Comparison of ENCODE assay signal across 14 cellular contexts in genomic region chr11:70580036-70580805, GRCh38.
DNase-seq lines count a peak whose midpoint lies in the region; ATAC-seq and TF ChIP-seq lines count a peak whose summit lies in the region.
"Had no signal": no experiment of that assay in that cellular context is flagged by ENCODE, and none has a peak within 500 bp of the region (broad histone marks: within the 10 kb centered on the region; RNA-seq: fewer than 3 reads in every experiment).

No MANE protein-coding gene starts in this region.

- H3K27ac ChIP-seq in hepatocyte: no peak overlapping the region
- H3K27ac ChIP-seq: thoracic aorta had no signal

- 79% methylated on average over 25 of the region's 25 CpGs for WGBS in hepatocyte (ENCODE audit: low lambda C conversion rate, missing lambda C conversion rate)

- H3K27me3 Mint-ChIP-seq in activated CD4-positive, alpha-beta T cell treated with anti-CD3 and anti-CD28 coated beads, Interleukin-2, amount 10 ng/mL, durations not matched to agents 24 days and 14 days: no peaks in the 10 kb centered on the region
- H3K27me3 Mint-ChIP-seq in activated CD4-positive, alpha-beta T cell treated with anti-CD3 and anti-CD28 coated beads for 36 hours: no peaks in the 10 kb centered on the region
- H3K27me3 Mint-ChIP-seq in activated CD4-positive, alpha-beta memory T cell treated with anti-CD3 and anti-CD28 coated beads for 36 hours: peaks cover 3% of the 10 kb centered on the region
- H3K27me3 Mint-ChIP-seq: activated T-cell treated with anti-CD3 and anti-CD28 coated beads, Interleukin-2, amount 50 U/mL, for 24 hours had no signal

- POLR2A ChIA-PET in activated CD4-positive, alpha-beta T cell treated with anti-CD3 and anti-CD28 coated beads for 36 hours (lab: Charles Lee): no interaction called here
- POLR2A ChIA-PET in activated CD4-positive, alpha-beta memory T cell treated with anti-CD3 and anti-CD28 coated beads for 36 hours (lab: Charles Lee): no interaction called here

- no peaks in the 10 kb centered on the region for H4K20me1 ChIP-seq in hepatocyte (ENCODE audit: insufficient read depth, poor library complexity, severe bottlenecking)

- H3K79me2 ChIP-seq in hepatocyte: no peaks in the 10 kb centered on the region

- no peaks in the 10 kb centered on the region for H3K36me3 Mint-ChIP-seq in activated CD4-positive, alpha-beta T cell treated with anti-CD3 and anti-CD28 coated beads, Interleukin-2, amount 10 ng/mL, durations not matched to agents 24 days and 14 days (ENCODE audit: low read depth)
- no peaks in the 10 kb centered on the region for H3K36me3 Mint-ChIP-seq in activated CD4-positive, alpha-beta T cell treated with anti-CD3 and anti-CD28 coated beads for 36 hours (ENCODE audit: low read depth)
- H3K36me3 Mint-ChIP-seq in activated CD4-positive, alpha-beta memory T cell treated with anti-CD3 and anti-CD28 coated beads for 36 hours: no peaks in the 10 kb centered on the region
- H3K36me3 Mint-ChIP-seq: CD8-positive, alpha-beta memory T cell had no signal

- H3K4me3 Mint-ChIP-seq in activated CD4-positive, alpha-beta T cell treated with anti-CD3 and anti-CD28 coated beads, Interleukin-2, amount 10 ng/mL, durations not matched to agents 24 days and 14 days: no peak overlapping the region
- H3K4me3 Mint-ChIP-seq in activated CD4-positive, alpha-beta T cell treated with anti-CD3 and anti-CD28 coated beads for 36 hours: no peak overlapping the region
- H3K4me3 Mint-ChIP-seq in activated CD4-positive, alpha-beta memory T cell treated with anti-CD3 and anti-CD28 coated beads for 36 hours: no peak overlapping the region
- H3K4me3 Mint-ChIP-seq: activated T-cell treated with anti-CD3 and anti-CD28 coated beads, Interleukin-2, amount 50 U/mL, for 24 hours; CD8-positive, alpha-beta memory T cell had no signal

- no peaks in the 10 kb centered on the region for H3K27me3 ChIP-seq in hepatocyte

- H3K4me2 ChIP-seq in hepatocyte: no peak overlapping the region

- no peaks in the 10 kb centered on the region for H3K36me3 ChIP-seq in hepatocyte (replicated peaks; ENCODE audit: insufficient read depth, low read depth)
- H3K36me3 ChIP-seq: thoracic aorta had no signal

- peak; percentile 57 for DNase-seq in activated CD4-positive, alpha-beta T cell treated with anti-CD3 and anti-CD28 coated beads, Interleukin-2, amount 10 ng/mL, durations not matched to agents 24 days and 14 days
- no peak for DNase-seq in activated CD4-positive, alpha-beta T cell treated with anti-CD3 and anti-CD28 coated beads for 36 hours
- DNase-seq in RPMI7951 (ENCODE audit: low read depth) (peak; percentile 41), hepatocyte (ENCODE audit: low spot score) (peak; percentile 29), sciatic nerve (ENCODE audit: low spot score) (peak; percentile 36), NCI-H2107 treated with DMSO at 0.1 percent for 48 hours (lab: John Stamatoyannopoulos, UW; ENCODE audit: unreplicated experiment) (no peak)
- no peak for DNase-seq in activated CD4-positive, alpha-beta memory T cell treated with anti-CD3 and anti-CD28 coated beads for 36 hours
- no peak for DNase-seq in activated CD4-positive, alpha-beta T cell treated with anti-CD3 and anti-CD28 coated beads for 48 hours
- DNase-seq: activated CD4-positive, alpha-beta T cell treated with anti-CD3 and anti-CD28 coated beads, Interleukin-2, amount 50 U/mL, for 1 hour; activated T-cell treated with anti-CD3 and anti-CD28 coated beads, Interleukin-2, amount 50 U/mL, for 24 hours; kidney glomerular epithelial cell; SHP77 treated with DMSO at 0.1 percent for 48 hours had no signal

- TF ChIP-seq CTCF in hepatocyte (IDR thresholded peaks at IDR 0.05; ENCODE audit: poor library complexity): no peak

- CTCF ChIA-PET in activated CD4-positive, alpha-beta T cell treated with anti-CD3 and anti-CD28 coated beads for 36 hours (lab: Charles Lee): no interaction called here
- CTCF ChIA-PET in activated CD4-positive, alpha-beta memory T cell treated with anti-CD3 and anti-CD28 coated beads for 36 hours (lab: Charles Lee): no interaction called here

- H3K9me3 ChIP-seq in hepatocyte (ENCODE audit: low read depth): no peaks in the 10 kb centered on the region
- H3K9me3 ChIP-seq: thoracic aorta had no signal

- H3K4me3 ChIP-seq in hepatocyte: no peak overlapping the region
- H3K4me3 ChIP-seq: thoracic aorta had no signal

- H3K9me2 ChIP-seq in hepatocyte (replicated peaks; ENCODE audit: insufficient read depth): no peaks in the 10 kb centered on the region

- H3K9me3 Mint-ChIP-seq in activated CD4-positive, alpha-beta T cell treated with anti-CD3 and anti-CD28 coated beads, Interleukin-2, amount 10 ng/mL, durations not matched to agents 24 days and 14 days: no peaks in the 10 kb centered on the region
- no peaks in the 10 kb centered on the region for H3K9me3 Mint-ChIP-seq in activated CD4-positive, alpha-beta T cell treated with anti-CD3 and anti-CD28 coated beads for 36 hours (ENCODE audit: low read depth)
- H3K9me3 Mint-ChIP-seq in activated CD4-positive, alpha-beta memory T cell treated with anti-CD3 and anti-CD28 coated beads for 36 hours: no peaks in the 10 kb centered on the region
- H3K9me3 Mint-ChIP-seq: activated T-cell treated with anti-CD3 and anti-CD28 coated beads, Interleukin-2, amount 50 U/mL, for 24 hours; CD8-positive, alpha-beta memory T cell had no signal

- intact Hi-C loops in activated CD4-positive, alpha-beta T cell treated with anti-CD3 and anti-CD28 coated beads, Interleukin-2, amount 10 ng/mL, durations not matched to agents 24 days and 14 days (cut with micrococcal nuclease): no loop called here
- intact Hi-C loops in activated CD4-positive, alpha-beta T cell treated with anti-CD3 and anti-CD28 coated beads for 36 hours (cut with DNase I, micrococcal nuclease): no loop called here
- intact Hi-C loops in sciatic nerve (cut with DNase I): loop anchor here (2.0 kb wide), 1 partner anchor 807 kb away; no protein-coding TSS in a partner anchor
- intact Hi-C loops in activated CD4-positive, alpha-beta memory T cell treated with anti-CD3 and anti-CD28 coated beads for 36 hours (cut with micrococcal nuclease): no loop called here

- H3K4me1 ChIP-seq in hepatocyte (ENCODE audit: insufficient read depth): no peaks in the 10 kb centered on the region

- no peak for ATAC-seq in activated CD4-positive, alpha-beta T cell treated with anti-CD3 and anti-CD28 coated beads for 36 hours
- ATAC-seq in sciatic nerve: no peak

- no peak overlapping the region for H2AFZ ChIP-seq in hepatocyte

- no peak overlapping the region for H3K27ac Mint-ChIP-seq in activated CD4-positive, alpha-beta T cell treated with anti-CD3 and anti-CD28 coated beads, Interleukin-2, amount 10 ng/mL, durations not matched to agents 24 days and 14 days
- no peak overlapping the region for H3K27ac Mint-ChIP-seq in activated CD4-positive, alpha-beta T cell treated with anti-CD3 and anti-CD28 coated beads for 36 hours
- H3K27ac Mint-ChIP-seq in activated CD4-positive, alpha-beta memory T cell treated with anti-CD3 and anti-CD28 coated beads for 36 hours: no peak overlapping the region
- H3K27ac Mint-ChIP-seq: activated T-cell treated with anti-CD3 and anti-CD28 coated beads, Interleukin-2, amount 50 U/mL, for 24 hours; CD8-positive, alpha-beta memory T cell had no signal

- H3K4me1 Mint-ChIP-seq in activated CD4-positive, alpha-beta T cell treated with anti-CD3 and anti-CD28 coated beads, Interleukin-2, amount 10 ng/mL, durations not matched to agents 24 days and 14 days: no peaks in the 10 kb centered on the region
- H3K4me1 Mint-ChIP-seq in activated CD4-positive, alpha-beta T cell treated with anti-CD3 and anti-CD28 coated beads for 36 hours: no peaks in the 10 kb centered on the region
- H3K4me1 Mint-ChIP-seq in activated CD4-positive, alpha-beta memory T cell treated with anti-CD3 and anti-CD28 coated beads for 36 hours (ENCODE audit: low read depth): no peaks in the 10 kb centered on the region
- H3K4me1 Mint-ChIP-seq: CD8-positive, alpha-beta memory T cell had no signal

Comparison
In these comparisons a context has a peak if more than half of its experiments do, and no peak if none do; other contexts are left out.
1. DNase-seq: peak in activated CD4-positive, alpha-beta T cell treated with anti-CD3 and anti-CD28 coated beads, Interleukin-2, amount 10 ng/mL, durations not matched to agents 24 days and 14 days (single experiment), RPMI7951 (single experiment), hepatocyte (single experiment) and sciatic nerve (single experiment); none in activated CD4-positive, alpha-beta T cell treated with anti-CD3 and anti-CD28 coated beads for 36 hours (single experiment), activated CD4-positive, alpha-beta memory T cell treated with anti-CD3 and anti-CD28 coated beads for 36 hours (single experiment), activated CD4-positive, alpha-beta T cell treated with anti-CD3 and anti-CD28 coated beads for 48 hours (single experiment) and NCI-H2107 treated with DMSO at 0.1 percent for 48 hours (single experiment).